In genomic region chr1:156805766-156806511, GRCh38 we compare ENCODE assay signal across 8 cellular contexts. TPM values are rescaled to one million over a fixed set of nuclear protein-coding genes. Genes with fewer than 3 reads are reported as not detected.
A peak's percentile ranks its signal among the peaks of the same experiment; 100 is the strongest.
DNase-seq lines count a peak whose midpoint lies in the region; ATAC-seq and TF ChIP-seq lines count a peak whose summit lies in the region.
"Had no signal": no experiment of that assay in that cellular context is flagged by ENCODE, and none has a peak within 500 bp of the region (broad histone marks: within the 10 kb centered on the region; RNA-seq: fewer than 3 reads in every experiment).

No MANE protein-coding gene starts in this region.

- H3K4me1 ChIP-seq in right atrium auricular region (peaks cover 0 to 35% of the 10 kb centered on the region in 2 donors), vagina (peaks cover 50% of the 10 kb centered on the region)

- no peaks in the 10 kb centered on the region for H3K27me3 ChIP-seq in right atrium auricular region
- no peaks in the 10 kb centered on the region for H3K27me3 ChIP-seq in vagina

- H3K4me3 ChIP-seq in right atrium auricular region: no peak overlapping the region
- H3K4me3 ChIP-seq in vagina: no peak overlapping the region
- H3K4me3 ChIP-seq: mucosa of descending colon had no signal

- TF ChIP-seq CTCF in right atrium auricular region (IDR thresholded peaks at IDR 0.05): no peak
- no peak for TF ChIP-seq CTCF in vagina (IDR thresholded peaks at IDR 0.05)

- H3K27ac ChIP-seq in right atrium auricular region (peak overlapping the region in 1 of 2 donors; percentile 27), vagina (peak overlapping the region; percentile 51)

- intact Hi-C loops in Right ventricle myocardium inferior (cut with DNase I) (loop anchor here (5.0 kb wide), 1 partner anchor 81 kb away; no protein-coding TSS in a partner anchor), vagina (cut with DNase I) (loop anchor here (5.0 kb wide), 1 partner anchor 51 kb away; the partner anchor contains the start of gene INSRR)

- ATAC-seq in Right ventricle myocardium inferior: peak; percentile 52
- no peak for ATAC-seq in GM18498 (IDR thresholded peaks at IDR 0.05; ENCODE audit: unreplicated experiment)
- ATAC-seq: mucosa of descending colon had no signal

- TF ChIP-seq POLR2A in vagina (IDR thresholded peaks at IDR 0.05): no peak

- DNase-seq in Right ventricle myocardium inferior (ENCODE audit: missing footprints): no peak
- DNase-seq in right atrium auricular region (ENCODE audit: low spot score): no peak
- DNase-seq in fibroblast of the conjunctiva (ENCODE audit: low read depth): peak; percentile 79
- peak in 1 of 2 donors; percentile 93 for DNase-seq in vagina (ENCODE audit: extremely low spot score in 2 of 2)
- DNase-seq in 8988T: no peak
- DNase-seq: NK-92 treated with Interleukin-12 subunit alpha and Interleukin-12 subunit beta, amount 100 ng/mL, for 24 hours had no signal

- H3K9me3 ChIP-seq in right atrium auricular region (no peaks in the 10 kb centered on the region), vagina (no peaks in the 10 kb centered on the region)
- H3K9me3 ChIP-seq: mucosa of descending colon had no signal

- H3K36me3 ChIP-seq in right atrium auricular region (peaks cover 4% of the 10 kb centered on the region), vagina (peaks cover 0 to under 1% of the 10 kb centered on the region in 2 donors)

RNA-seq across cellular contexts. Expression of gene SH2D2A, which starts 10.7 kb away (rescaled TPM):
- total RNA-seq in Right ventricle myocardium inferior: 2.2 TPM
- under 1 TPM; 0.30 to 0.98 TPM for total RNA-seq in right atrium auricular region
- total RNA-seq in vagina: 4.9 TPM

RNA-seq across cellular contexts. Expression of gene PRCC, which starts 38.6 kb away (rescaled TPM):
- total RNA-seq in Right ventricle myocardium inferior (42.9 TPM), right atrium auricular region (10 to 100 TPM; 29.8 to 34.3 TPM), vagina (30.4 TPM)

RNA-seq across cellular contexts. Expression of gene INSRR, which starts 53.0 kb away (rescaled TPM):
- total RNA-seq in Right ventricle myocardium inferior: 0.46 TPM
- total RNA-seq in right atrium auricular region: not detected
- total RNA-seq in vagina: not detected

RNA-seq across cellular contexts. Expression of gene HDGF, which starts 54.5 kb away (rescaled TPM):
- 183 TPM for total RNA-seq in Right ventricle myocardium inferior
- 100 to 1,000 TPM; 110 to 137 TPM for total RNA-seq in right atrium auricular region
- 154 TPM for total RNA-seq in vagina

RNA-seq across cellular contexts. Expression of gene NTRK1, which starts 54.7 kb away (rescaled TPM):
- total RNA-seq in Right ventricle myocardium inferior: 2.4 TPM
- total RNA-seq in right atrium auricular region: 1 to 10 TPM in 1 of 2 donors, under 1 TPM in 1; 0.43 to 1.7 TPM
- total RNA-seq in vagina: 2.9 TPM
